In genomic region chr9:34481620-34482019, GRCh38 we compare ENCODE assay signal across 2 cellular contexts. TPM values are rescaled to one million over a fixed set of nuclear protein-coding genes. Genes with fewer than 3 reads are reported as not detected.
"Had no signal": no experiment of that assay in that cellular context is flagged by ENCODE, and none has a peak within 500 bp of the region (broad histone marks: within the 10 kb centered on the region; RNA-seq: fewer than 3 reads in every experiment).

No MANE protein-coding gene starts in this region.

RNA-seq across cellular contexts. Expression of gene DNAI1, which starts 23.0 kb away (rescaled TPM):
- total RNA-seq: HT-29 had no signal
- polyA plus RNA-seq: IgD-negative memory B cell had no signal

RNA-seq across cellular contexts. Expression of gene ENHO, which starts 41.2 kb away (rescaled TPM):
- polyA plus RNA-seq: IgD-negative memory B cell had no signal
